8 cellular contexts compared by ENCODE assay signal in the genomic region with DNA sequence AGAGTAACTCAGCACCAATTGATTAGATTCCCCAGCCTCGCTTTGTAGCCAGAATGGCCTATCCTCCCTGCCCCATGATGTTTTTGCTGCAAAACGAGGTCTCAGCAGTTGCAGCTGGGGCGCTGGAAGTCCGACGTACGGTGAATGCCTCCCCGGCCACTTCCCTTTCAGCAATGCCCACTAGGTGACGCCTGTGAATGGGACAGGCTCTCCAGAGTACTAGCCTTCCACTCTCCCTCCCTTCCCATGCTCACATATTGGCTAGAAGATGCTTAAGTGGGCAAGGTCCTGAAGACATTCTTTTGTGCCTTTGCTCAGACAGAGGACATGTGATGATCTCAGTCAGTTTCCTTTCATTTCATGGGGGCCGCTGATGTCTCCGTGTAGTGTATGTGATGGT. TPM values are rescaled to one million over a fixed set of nuclear protein-coding genes. Genes with fewer than 3 reads are reported as not detected.
DNase-seq lines count a peak whose midpoint lies in the region; ATAC-seq and TF ChIP-seq lines count a peak whose summit lies in the region.

No MANE protein-coding gene starts in this region.

- in situ Hi-C loops in T47D (cut with HindIII; ENCODE audit: low pct_unique_long_range_greater_than_20kb, low sequenced_read_pairs) = no loop called here

- POLR2A ChIA-PET in BJ (lab: Charles Lee) = no interaction called here

- CTCF ChIA-PET in BJ (lab: Yijun Ruan, JAX) = interaction anchor here (1.5 kb wide), 1 partner anchor 504 kb away, joined by 5 read pairs; no protein-coding TSS in a partner anchor

- H3K4me3 ChIP-seq in BJ (ENCODE audit: low read depth, low read length) = no peak overlapping the region

- DNase-seq in BJ (ENCODE audit: low read depth) (no peak), HuH-7 (ENCODE audit: low spot score) (peak; percentile 8), T47D (ENCODE audit: low read depth in 1 of 2, low spot score in 1 of 2) (peak; percentile 11 to 73), medulla oblongata (ENCODE audit: extremely low spot score) (peak; percentile 67), cortex of kidney (lab: John Stamatoyannopoulos, UW) (no peak)
- no peak for DNase-seq in activated CD4-positive, CD25-positive, alpha-beta regulatory T cell (lab: John Stamatoyannopoulos, UW)

- TF ChIP-seq CTCF in BJ (IDR thresholded peaks at IDR 0.05; ENCODE audit: insufficient read depth, low read depth, low read length) = peak; percentile 82

- ATAC-seq in HG03342 (IDR thresholded peaks at IDR 0.05; ENCODE audit: unreplicated experiment) = no peak
- no peak for ATAC-seq in HG02840 (IDR thresholded peaks at IDR 0.05; ENCODE audit: low FRiP score, unreplicated experiment)

- no peaks in the 10 kb centered on the region for H3K27me3 ChIP-seq in BJ (ENCODE audit: control insufficient read depth, insufficient read depth, low read length)

- H3K36me3 ChIP-seq in BJ (ENCODE audit: control insufficient read depth, insufficient read depth, low read length) = no peaks in the 10 kb centered on the region

RNA-seq across cellular contexts. Expression of gene DMRT2, which starts 50.8 kb away (rescaled TPM):
- not detected in 2 replicates for polyA plus RNA-seq in BJ (2011; rRNA removed)
- polyA minus RNA-seq in BJ (2011; rRNA and poly(A)+ RNA removed) = not detected in 2 replicates

Comparison
In these comparisons a context has a peak if more than half of its experiments do, and no peak if none do; other contexts are left out.
1. DNase-seq: peak in HuH-7 (single experiment), T47D (2 of 2) and medulla oblongata (single experiment); none in BJ (single experiment), activated CD4-positive, CD25-positive, alpha-beta regulatory T cell (0 of 4) and cortex of kidney (single experiment).